12 cellular contexts compared by ENCODE assay signal in the genomic region with DNA sequence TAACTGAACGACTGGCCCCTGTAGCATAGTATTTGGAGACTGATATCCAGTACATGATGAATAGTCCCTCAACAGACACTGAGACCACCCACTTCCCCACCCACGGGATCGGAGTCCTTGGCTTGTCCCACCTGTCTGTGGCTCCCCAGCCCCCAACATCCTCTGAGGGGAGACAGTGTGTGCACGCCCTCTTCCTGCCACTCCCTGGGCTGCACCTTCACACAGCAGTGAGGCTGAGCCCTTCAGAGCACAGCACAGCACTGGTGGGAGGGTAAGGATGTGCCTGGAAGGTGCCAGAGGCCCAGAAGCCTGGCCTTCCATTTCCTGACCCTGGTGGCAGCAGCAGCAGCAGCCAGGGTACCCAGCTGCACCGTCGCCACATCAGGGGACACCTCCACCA.
A peak's percentile ranks its signal among the peaks of the same experiment; 100 is the strongest.
DNase-seq lines count a peak whose midpoint lies in the region; ATAC-seq and TF ChIP-seq lines count a peak whose summit lies in the region.
"Had no signal": no experiment of that assay in that cellular context is flagged by ENCODE, and none has a peak within 500 bp of the region (broad histone marks: within the 10 kb centered on the region; RNA-seq: fewer than 3 reads in every experiment).

No MANE protein-coding gene starts in this region.

- peak; percentile 61 for ATAC-seq in activated naive CD8-positive, alpha-beta T cell treated with anti-CD3 and anti-CD28 coated beads, Interleukin-2, amount 50 U/mL, for 24 hours
- no peak for ATAC-seq in GM18868 (IDR thresholded peaks at IDR 0.05; ENCODE audit: unreplicated experiment)

- H3K4me3 Mint-ChIP-seq in activated naive CD8-positive, alpha-beta T cell treated with anti-CD3 and anti-CD28 coated beads, Interleukin-2, amount 50 U/mL, for 24 hours, result no peak overlapping the region

- peaks cover 11% of the 10 kb centered on the region for H3K4me1 Mint-ChIP-seq in activated naive CD8-positive, alpha-beta T cell treated with anti-CD3 and anti-CD28 coated beads, Interleukin-2, amount 50 U/mL, for 24 hours

- CTCF ChIA-PET in RWPE1 (lab: Yijun Ruan, JAX), result no interaction called here

- H3K9me3 Mint-ChIP-seq in activated naive CD8-positive, alpha-beta T cell treated with anti-CD3 and anti-CD28 coated beads, Interleukin-2, amount 50 U/mL, for 24 hours, result no peaks in the 10 kb centered on the region

- H3K27ac ChIP-seq in RWPE1, result 0 out of 2 replicates have a peak overlapping the region, but pooled peaks have one; percentile 7

- no peak for TF ChIP-seq CTCF in RWPE1 (conservative IDR thresholded peaks at IDR 0.05; ENCODE audit: low read depth)

- no peaks in the 10 kb centered on the region for H3K27me3 Mint-ChIP-seq in activated naive CD8-positive, alpha-beta T cell treated with anti-CD3 and anti-CD28 coated beads, Interleukin-2, amount 50 U/mL, for 24 hours

- DNase-seq in activated CD8-positive, alpha-beta memory T cell treated with anti-CD3 and anti-CD28 coated beads for 1 hour (ENCODE audit: extremely low read depth in 1 of 2, low read depth in 1 of 2), result peak; percentile 3 to 17
- DNase-seq in activated CD8-positive, alpha-beta memory T cell treated with anti-CD3 and anti-CD28 coated beads, Interleukin-2, amount 50 U/mL, for 48 hours, result no peak
- no peak for DNase-seq in RWPE1 (ENCODE audit: low spot score)
- no peak for DNase-seq in activated naive CD8-positive, alpha-beta T cell treated with anti-CD3 and anti-CD28 coated beads, Interleukin-2, amount 50 U/mL, for 24 hours
- DNase-seq in stimulated activated CD8-positive, alpha-beta memory T cell treated with anti-CD3 and anti-CD28 coated beads, Interleukin-4, amount 100 ng/mL, for 48 hours, result peak; percentile 32
- no peak for DNase-seq in retina
- no peak for DNase-seq in NCI-H2196 treated with DMSO at 0.1 percent for 48 hours (lab: John Stamatoyannopoulos, UW; ENCODE audit: unreplicated experiment)
- DNase-seq: DMS 273 treated with DMSO at 0.1 percent for 48 hours; NCI-H2171; stimulated activated CD4-positive, alpha-beta T cell treated with anti-CD3 and anti-CD28 coated beads, Interleukin-4, amount 100 ng/mL, for 1 hour; T-helper 9 cell had no signal

- H3K27ac Mint-ChIP-seq in activated naive CD8-positive, alpha-beta T cell treated with anti-CD3 and anti-CD28 coated beads, Interleukin-2, amount 50 U/mL, for 24 hours, result no peak overlapping the region

- H3K36me3 Mint-ChIP-seq in activated naive CD8-positive, alpha-beta T cell treated with anti-CD3 and anti-CD28 coated beads, Interleukin-2, amount 50 U/mL, for 24 hours (ENCODE audit: low read depth), result peaks cover 41% of the 10 kb centered on the region

- POLR2A ChIA-PET in RWPE1 (lab: Yijun Ruan, JAX; ENCODE audit: low non-redundant PET), result interaction anchor here (0.6 kb wide), 1 partner anchor 17 kb away, joined by 3 read pairs; no protein-coding TSS in a partner anchor

Comparison
In these comparisons a context has a peak if more than half of its experiments do, and no peak if none do; other contexts are left out.
1. DNase-seq: peak in activated CD8-positive, alpha-beta memory T cell treated with anti-CD3 and anti-CD28 coated beads for 1 hour (2 of 2) and stimulated activated CD8-positive, alpha-beta memory T cell treated with anti-CD3 and anti-CD28 coated beads, Interleukin-4, amount 100 ng/mL, for 48 hours (single experiment); none in activated CD8-positive, alpha-beta memory T cell treated with anti-CD3 and anti-CD28 coated beads, Interleukin-2, amount 50 U/mL, for 48 hours (single experiment), RWPE1 (single experiment), activated naive CD8-positive, alpha-beta T cell treated with anti-CD3 and anti-CD28 coated beads, Interleukin-2, amount 50 U/mL, for 24 hours (single experiment), retina (single experiment) and NCI-H2196 treated with DMSO at 0.1 percent for 48 hours (single experiment).